In genomic region chr5:102296229-102296817, GRCh38 we compare ENCODE assay signal across 8 cellular contexts. TPM values are rescaled to one million over a fixed set of nuclear protein-coding genes. Genes with fewer than 3 reads are reported as not detected.
DNase-seq lines count a peak whose midpoint lies in the region; ATAC-seq and TF ChIP-seq lines count a peak whose summit lies in the region.

A gene with protein sequence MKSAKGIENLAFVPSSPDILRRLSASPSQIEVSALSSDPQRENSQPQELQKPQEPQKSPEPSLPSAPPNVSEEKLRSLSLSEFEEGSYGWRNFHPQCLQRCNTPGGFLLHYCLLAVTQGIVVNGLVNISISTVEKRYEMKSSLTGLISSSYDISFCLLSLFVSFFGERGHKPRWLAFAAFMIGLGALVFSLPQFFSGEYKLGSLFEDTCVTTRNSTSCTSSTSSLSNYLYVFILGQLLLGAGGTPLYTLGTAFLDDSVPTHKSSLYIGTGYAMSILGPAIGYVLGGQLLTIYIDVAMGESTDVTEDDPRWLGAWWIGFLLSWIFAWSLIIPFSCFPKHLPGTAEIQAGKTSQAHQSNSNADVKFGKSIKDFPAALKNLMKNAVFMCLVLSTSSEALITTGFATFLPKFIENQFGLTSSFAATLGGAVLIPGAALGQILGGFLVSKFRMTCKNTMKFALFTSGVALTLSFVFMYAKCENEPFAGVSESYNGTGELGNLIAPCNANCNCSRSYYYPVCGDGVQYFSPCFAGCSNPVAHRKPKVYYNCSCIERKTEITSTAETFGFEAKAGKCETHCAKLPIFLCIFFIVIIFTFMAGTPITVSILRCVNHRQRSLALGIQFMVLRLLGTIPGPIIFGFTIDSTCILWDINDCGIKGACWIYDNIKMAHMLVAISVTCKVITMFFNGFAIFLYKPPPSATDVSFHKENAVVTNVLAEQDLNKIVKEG (minus strand): TSS chr5:102296284. CDS start chr5:102296262, 22 bp downstream.

- ATAC-seq in GM18511 (IDR thresholded peaks at IDR 0.05; ENCODE audit: unreplicated experiment) (peak; percentile 97), HG02938 (IDR thresholded peaks at IDR 0.05; ENCODE audit: unreplicated experiment) (peak; percentile 87), left lung (peak; percentile 98)

- peaks cover 0 to 6% of the 10 kb centered on the region in 2 donors for H3K27me3 ChIP-seq in left lung

- no peaks in the 10 kb centered on the region for H3K9me3 ChIP-seq in left lung

- H3K27ac ChIP-seq in coronary artery: no peak within 1 kb of the TSS
- H3K27ac ChIP-seq in left lung: peak within 1 kb of the TSS; percentile 60 to 82

- H3K4me1 ChIP-seq in left lung: peaks cover 0 to 14% of the 10 kb centered on the region in 2 donors

- TF ChIP-seq CTCF in coronary artery (IDR thresholded peaks at IDR 0.05) (no peak), left lung (IDR thresholded peaks at IDR 0.05) (peak; percentile 19 to 67)

- H3K4me3 ChIP-seq in coronary artery (peak within 1 kb of the TSS; percentile 67), left lung (peak within 1 kb of the TSS; percentile 45 to 55)

- H3K36me3 ChIP-seq in left lung: no peaks in the 10 kb centered on the region

- intact Hi-C loops in left lung (cut with DNase I): no loop called here

- peak; percentile 80 to 84 for DNase-seq in NCI-H2081 (lab: John Stamatoyannopoulos, UW)
- peak; percentile 52 to 63 for DNase-seq in activated CD4-positive, alpha-beta T cell treated with anti-CD3 and anti-CD28 coated beads for 24 hours (ENCODE audit: low read depth in 2 of 2)
- no peak for DNase-seq in coronary artery (ENCODE audit: low spot score)
- DNase-seq in left lung: peak; percentile 94 to 98
- peak; percentile 58 to 64 for DNase-seq in stimulated activated CD4-positive, alpha-beta T cell treated with anti-CD3 and anti-CD28 coated beads, Interleukin-1b, Interleukin-23, amount 100 ng/mL, for 4 hours (ENCODE audit: low read depth in 2 of 2)
- DNase-seq in cerebellar cortex (ENCODE audit: low spot score): no peak

RNA-seq across cellular contexts. Expression of the gene that starts here (rescaled TPM):
- 10 to 100 TPM; 27.4 to 39.8 TPM for total RNA-seq in left lung

Comparison
In these comparisons a context has a peak if more than half of its experiments do, and no peak if none do; other contexts are left out.
1. DNase-seq: peak in NCI-H2081 (2 of 2), activated CD4-positive, alpha-beta T cell treated with anti-CD3 and anti-CD28 coated beads for 24 hours (2 of 2), left lung (2 of 2) and stimulated activated CD4-positive, alpha-beta T cell treated with anti-CD3 and anti-CD28 coated beads, Interleukin-1b, Interleukin-23, amount 100 ng/mL, for 4 hours (2 of 2); none in coronary artery (single experiment) and cerebellar cortex (single experiment).
2. H3K27ac ChIP-seq: peak in left lung (2 of 2); none in coronary artery (0 of 2).
3. Peak in every context shown above with its lines, with median percentiles within 50 percentile points of each other: ATAC-seq.